1 cellular context compared by ENCODE assay signal in genomic region chr5:692530-693041, GRCh38.
TF ChIP-seq lines count a peak whose summit lies in the region.

No MANE protein-coding gene starts in this region.

TF ChIP-seq in H1, 55 proteins besides CTCF, POLR2A, EP300 and RAD21:
- peak; percentile 38 for TF ChIP-seq EZH2 (IDR thresholded peaks at IDR 0.05; ENCODE audit: low read depth, low read length, severe bottlenecking)
